Comparison of ENCODE assay signal across 13 cellular contexts in the genomic region with DNA sequence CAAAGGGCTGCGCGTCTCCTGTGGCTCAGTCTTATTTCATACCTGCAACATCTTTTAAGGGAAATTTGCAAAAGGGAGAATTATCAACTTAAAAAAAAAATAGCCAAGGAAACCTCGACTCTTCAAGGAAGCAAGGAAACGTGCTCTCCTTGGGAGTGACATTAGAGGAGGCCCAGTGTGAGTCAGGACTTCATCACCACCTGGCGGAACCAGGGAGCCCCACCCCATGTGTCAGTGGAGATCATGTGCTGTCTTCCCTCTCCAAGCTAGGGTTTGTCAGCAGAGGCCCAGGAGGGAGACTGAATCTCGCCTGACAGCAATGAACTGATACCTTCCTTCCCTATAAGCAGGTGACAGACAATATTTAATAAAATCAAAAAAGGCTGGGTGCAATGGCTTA. TPM values are rescaled to one million over a fixed set of nuclear protein-coding genes. Genes with fewer than 3 reads are reported as not detected.
DNase-seq lines count a peak whose midpoint lies in the region; FAIRE-seq and TF ChIP-seq lines count a peak whose summit lies in the region.
"Had no signal": no experiment of that assay in that cellular context is flagged by ENCODE, and none has a peak within 500 bp of the region (broad histone marks: within the 10 kb centered on the region; RNA-seq: fewer than 3 reads in every experiment).

No MANE protein-coding gene starts in this region.

- no peak overlapping the region for H3K27ac ChIP-seq in GM23248
- peak overlapping the region in 3 of 4 donors; percentile 12 to 72 (median 52) for H3K27ac ChIP-seq in Peyer's patch
- peak overlapping the region; percentile 72 for H3K27ac ChIP-seq in smooth muscle cell (ENCODE audit: low read depth)
- H3K27ac ChIP-seq: SK-N-MC, WERI-Rb-1 had no signal

- H3F3A ChIP-seq in GM23248 (ENCODE audit: insufficient read depth), result 0 out of 2 replicates have a peak, but pooled peaks cover 4% of the 10 kb centered on the region
- peaks cover 3% of the 10 kb centered on the region for H3F3A ChIP-seq in smooth muscle cell (ENCODE audit: low read depth)

- TF ChIP-seq CTCF in Peyer's patch (IDR thresholded peaks at IDR 0.05) (peak in 2 of 6 experiments; percentile 13 to 15), fibroblast of mammary gland (conservative IDR thresholded peaks at IDR 0.05; ENCODE audit: control insufficient read depth, insufficient read depth, low read depth, low read length) (no peak), smooth muscle cell (IDR thresholded peaks at IDR 0.05; ENCODE audit: borderline replicate concordance, insufficient read depth, poor library complexity, severe bottlenecking) (no peak)

- no peak overlapping the region for H2AFZ ChIP-seq in GM23248
- H2AFZ ChIP-seq in smooth muscle cell (ENCODE audit: low read depth), result no peak overlapping the region

- no peaks in the 10 kb centered on the region for H3K9me2 ChIP-seq in GM23248 (ENCODE audit: insufficient read depth)

- H3K9me3 ChIP-seq in GM23248 (ENCODE audit: low read depth), result no peaks in the 10 kb centered on the region
- no peaks in the 10 kb centered on the region for H3K9me3 ChIP-seq in Peyer's patch
- H3K9me3 ChIP-seq in smooth muscle cell (replicated peaks; ENCODE audit: low read depth), result no peaks in the 10 kb centered on the region

- H3K4me1 ChIP-seq in GM23248 (ENCODE audit: insufficient read depth) (peaks cover 7% of the 10 kb centered on the region), Peyer's patch (peaks cover 0 to 34% (median 7%) of the 10 kb centered on the region in 4 donors), smooth muscle cell (ENCODE audit: low read depth) (no peaks in the 10 kb centered on the region)

- H4K20me1 ChIP-seq in GM23248 (ENCODE audit: insufficient read depth) (no peaks in the 10 kb centered on the region), smooth muscle cell (ENCODE audit: low read depth) (peaks cover 22% of the 10 kb centered on the region)

- DNase-seq in GM23248 (peak; percentile 81), Peyer's patch (peak in 2 of 3 donors; percentile 67 to 84), fibroblast of mammary gland (ENCODE audit: low read depth) (peak; percentile 91), smooth muscle cell (lab: John Stamatoyannopoulos, UW; ENCODE audit: unreplicated experiment) (no peak), cerebellum (ENCODE audit: low spot score) (no peak), globus pallidus (ENCODE audit: low spot score) (no peak), HTR-8/SVneo (ENCODE audit: insufficient read length, low spot score) (no peak)
- DNase-seq: amniotic stem cell; CD4-positive, alpha-beta T cell; GF-D8; NCI-H2081; WERI-Rb-1 had no signal

- no peak overlapping the region for H3K4me2 ChIP-seq in GM23248 (ENCODE audit: unreplicated experiment)
- H3K4me2 ChIP-seq in smooth muscle cell, result no peak overlapping the region

- TF ChIP-seq POLR2A in Peyer's patch (IDR thresholded peaks at IDR 0.05), result no peak

- 65 to 68% methylated on average over 6 of the region's 6 CpGs for WGBS in GM23248 (ENCODE audit: low coverage in 1 of 2, low lambda C conversion rate in 2 of 2, missing lambda C conversion rate in 2 of 2), 2 experiments
- WGBS in smooth muscle cell (ENCODE audit: low lambda C conversion rate), result 83% methylated on average over 6 of the region's 6 CpGs

- H3K36me3 ChIP-seq in GM23248 (ENCODE audit: low read depth), result no peaks in the 10 kb centered on the region
- peaks cover 0 to 9% (median 0%) of the 10 kb centered on the region in 3 donors for H3K36me3 ChIP-seq in Peyer's patch
- H3K36me3 ChIP-seq in smooth muscle cell (ENCODE audit: low read depth), result no peaks in the 10 kb centered on the region
- H3K36me3 ChIP-seq: WERI-Rb-1 had no signal

- H3K9ac ChIP-seq in GM23248 (no peak overlapping the region), smooth muscle cell (ENCODE audit: low read depth) (peak overlapping the region; percentile 41)

- no peaks in the 10 kb centered on the region for H3K27me3 ChIP-seq in GM23248 (replicated peaks; ENCODE audit: insufficient read depth)
- H3K27me3 ChIP-seq in Peyer's patch, result no peaks in the 10 kb centered on the region
- no peaks in the 10 kb centered on the region for H3K27me3 ChIP-seq in smooth muscle cell (ENCODE audit: low read depth)

- H3K4me3 ChIP-seq in GM23248, result no peak overlapping the region
- H3K4me3 ChIP-seq in Peyer's patch, result no peak overlapping the region
- no peak overlapping the region for H3K4me3 ChIP-seq in fibroblast of mammary gland (ENCODE audit: control insufficient read depth, low read depth, low read length)
- H3K4me3 ChIP-seq in smooth muscle cell, result no peak overlapping the region
- H3K4me3 ChIP-seq: SK-N-MC had no signal

- H3K79me2 ChIP-seq in GM23248 (ENCODE audit: insufficient read depth) (peaks cover 35% of the 10 kb centered on the region), smooth muscle cell (ENCODE audit: low read depth) (peaks cover 8% of the 10 kb centered on the region)

- no peak for FAIRE-seq in HTR-8/SVneo (lab: Jason Lieb, UNC)

- in situ Hi-C loops in GM23248 (cut with MboI), result no loop called here

RNA-seq across cellular contexts. Expression of a gene that starts 28.9 kb away (rescaled TPM):
- total RNA-seq in GM23248 (2014; rRNA removed; shearing (Covaris generic)), result 38.2 and 42.7 TPM in 2 replicates
- polyA plus RNA-seq in GM23248 (2016; fragmentation: Nextera tagmentation; extraction: Ambion mirVana) (54.4 and 58.6 TPM in 2 replicates), smooth muscle cell (52.7 and 63.4 TPM in 2 replicates)
- total RNA-seq in Peyer's patch (100 to 1,000 TPM in 3 of 4 donors, 10 to 100 TPM in 1; 67.7 to 625 (median 451) TPM), smooth muscle cell (28.3 and 46.7 TPM in 2 replicates), cerebellum (37.1 TPM)

RNA-seq across cellular contexts. Expression of a gene that starts 50.5 kb away (rescaled TPM):
- 8.2 and 25.1 TPM in 2 replicates for total RNA-seq in GM23248 (2014; rRNA removed; shearing (Covaris generic))
- polyA plus RNA-seq in GM23248 (2016; fragmentation: Nextera tagmentation; extraction: Ambion mirVana) (46.9 and 47.1 TPM in 2 replicates), smooth muscle cell (37.2 and 45.5 TPM in 2 replicates)
- total RNA-seq in Peyer's patch (100 to 1,000 TPM in 2 of 4 donors, 10 to 100 TPM in 2; 62.7 to 116 (median 101) TPM), smooth muscle cell (20.3 and 42.9 TPM in 2 replicates), cerebellum (16.7 TPM)

Comparison
In these comparisons a context has a peak if more than half of its experiments do, and no peak if none do; other contexts are left out.
1. DNase-seq: peak in GM23248 (single experiment), Peyer's patch (2 of 3) and fibroblast of mammary gland (single experiment); none in smooth muscle cell (single experiment), cerebellum (single experiment), globus pallidus (single experiment) and HTR-8/SVneo (single experiment).